1 cellular context compared by ENCODE assay signal in the genomic region with DNA sequence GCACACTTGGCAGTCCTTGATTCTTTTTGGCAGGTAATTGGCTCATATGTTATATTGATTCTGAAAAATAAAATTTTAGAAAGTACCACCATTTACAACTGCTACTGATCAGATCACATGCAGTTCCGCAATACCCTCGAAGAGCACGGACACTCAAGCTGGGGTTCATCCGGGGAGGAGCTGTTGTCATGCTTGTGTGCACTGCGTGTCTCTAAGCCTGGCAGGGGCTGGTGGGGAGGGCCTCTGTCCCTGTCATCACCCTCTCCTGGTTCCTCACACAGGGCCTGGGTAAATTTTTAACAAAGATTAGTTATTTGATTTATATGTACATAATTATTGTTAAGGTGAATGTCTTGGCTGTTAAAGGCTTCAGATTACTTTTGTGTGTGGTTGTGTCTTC.
TF ChIP-seq lines count a peak whose summit lies in the region.

No MANE protein-coding gene starts in this region.

TF ChIP-seq in HepG2, 621 proteins besides CTCF, POLR2A, EP300 and RAD21:
- TF ChIP-seq, protein P1, sequence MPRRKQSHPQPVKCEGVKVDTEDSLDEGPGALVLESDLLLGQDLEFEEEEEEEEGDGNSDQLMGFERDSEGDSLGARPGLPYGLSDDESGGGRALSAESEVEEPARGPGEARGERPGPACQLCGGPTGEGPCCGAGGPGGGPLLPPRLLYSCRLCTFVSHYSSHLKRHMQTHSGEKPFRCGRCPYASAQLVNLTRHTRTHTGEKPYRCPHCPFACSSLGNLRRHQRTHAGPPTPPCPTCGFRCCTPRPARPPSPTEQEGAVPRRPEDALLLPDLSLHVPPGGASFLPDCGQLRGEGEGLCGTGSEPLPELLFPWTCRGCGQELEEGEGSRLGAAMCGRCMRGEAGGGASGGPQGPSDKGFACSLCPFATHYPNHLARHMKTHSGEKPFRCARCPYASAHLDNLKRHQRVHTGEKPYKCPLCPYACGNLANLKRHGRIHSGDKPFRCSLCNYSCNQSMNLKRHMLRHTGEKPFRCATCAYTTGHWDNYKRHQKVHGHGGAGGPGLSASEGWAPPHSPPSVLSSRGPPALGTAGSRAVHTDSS (CRISPR knock-in tag; conservative IDR thresholded peaks at IDR 0.05) = no peak
- TF ChIP-seq, protein P2, sequence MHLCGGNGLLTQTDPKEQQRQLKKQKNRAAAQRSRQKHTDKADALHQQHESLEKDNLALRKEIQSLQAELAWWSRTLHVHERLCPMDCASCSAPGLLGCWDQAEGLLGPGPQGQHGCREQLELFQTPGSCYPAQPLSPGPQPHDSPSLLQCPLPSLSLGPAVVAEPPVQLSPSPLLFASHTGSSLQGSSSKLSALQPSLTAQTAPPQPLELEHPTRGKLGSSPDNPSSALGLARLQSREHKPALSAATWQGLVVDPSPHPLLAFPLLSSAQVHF (CRISPR knock-in tag; IDR thresholded peaks at IDR 0.05) = no peak
- TF ChIP-seq TBP (CRISPR knock-in tag; IDR thresholded peaks at IDR 0.05) (no peak), ZBTB1 (CRISPR knock-in tag; IDR thresholded peaks at IDR 0.05; ENCODE audit: borderline replicate concordance) (no peak)
